ENCODE assay signal across 28 cellular contexts in the genomic region with DNA sequence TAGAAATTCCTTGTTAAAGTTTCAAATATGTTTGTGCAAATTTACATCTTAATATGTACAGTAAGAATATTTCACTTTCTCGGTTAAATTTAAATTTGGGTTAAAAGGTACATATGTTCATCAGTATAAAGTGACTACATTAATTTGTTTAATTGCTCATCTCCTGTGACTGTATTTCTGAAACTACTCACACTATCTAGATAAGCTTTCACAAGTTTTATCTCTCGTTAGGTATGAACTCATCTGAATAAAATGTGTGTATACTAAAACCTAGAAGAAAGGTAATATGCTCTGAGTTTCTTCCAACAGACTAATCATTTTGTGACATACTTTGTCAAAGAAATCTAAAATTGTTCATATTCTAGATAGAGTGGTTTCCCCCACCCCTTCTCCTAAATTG.
"Had no signal": no experiment of that assay in that cellular context is flagged by ENCODE, and none has a peak within 500 bp of the region (broad histone marks: within the 10 kb centered on the region; RNA-seq: fewer than 3 reads in every experiment).

No MANE protein-coding gene starts in this region.

- H3K4me2 ChIP-seq: neural progenitor cell, smooth muscle cell had no signal

- H3K36me3 ChIP-seq: left lung, lower lobe of right lung, neural progenitor cell, neutrophil, ovary, right atrium auricular region, right lobe of liver, tibial nerve had no signal

- H3K4me1 ChIP-seq: left lung, neural progenitor cell, right lobe of liver, vagina had no signal

- H3K27me3 ChIP-seq: left lung, neural progenitor cell, neutrophil, ovary, right atrium auricular region, right lobe of liver, tibial nerve, vagina had no signal

- H3K9me3 ChIP-seq: left lung, lower lobe of right lung, neutrophil, ovary, right atrium auricular region, right lobe of liver, tibial nerve, vagina had no signal

- H3K9ac ChIP-seq: neural progenitor cell had no signal

- H3K4me3 ChIP-seq: left lung, lower lobe of right lung, neural progenitor cell, ovary, right atrium auricular region, right lobe of liver, smooth muscle cell, tibial nerve, vagina had no signal

- H3K27ac ChIP-seq: left lung, lower lobe of right lung, neural progenitor cell, neutrophil, ovary, right atrium auricular region, right lobe of liver, tibial nerve, vagina had no signal

- ATAC-seq: left colon; left lung; lower lobe of right lung; natural killer cell; right lobe of liver; stimulated activated memory B cell treated with anti-CD40 and anti-IgM and Interleukin-4, amounts not matched to agents 10 μg/mL and 1 μg/mL and 100 μg/mL, for 72 hours; stimulated activated naive CD8-positive, alpha-beta T cell treated with anti-CD3 and anti-CD28 coated beads, Interleukin-15, amount 100 ng/mL, for 72 hours had no signal

- H2AFZ ChIP-seq: neural progenitor cell had no signal

- DNase-seq: hypothalamus; immature natural killer cell; kidney; left colon; left lung; lower lobe of right lung; mammary epithelial cell; mesenchymal stem cell; naive B cell; natural killer cell; nephron progenitor cell; occipital lobe; ovary; right lobe of liver; stimulated activated CD4-positive, alpha-beta T cell treated with anti-CD3 and anti-CD28 coated beads, Interleukin-1b, Interleukin-23, amount 100 ng/mL, for 48 hours; stimulated activated CD4-positive, alpha-beta T cell treated with anti-CD3 and anti-CD28 coated beads, Interleukin-2, amount 100 ng/mL, for 48 hours; stimulated activated CD4-positive, alpha-beta T cell treated with anti-CD3 and anti-CD28 coated beads, Interleukin-4, amount 100 ng/mL, for 4 hours; stimulated activated CD8-positive, alpha-beta memory T cell treated with anti-CD3 and anti-CD28 coated beads, Interleukin-4, amount 100 ng/mL, for 48 hours; stimulated activated naive CD4-positive, alpha-beta T cell treated with Interleukin-2 at 50 U/mL for 16 hours; stimulated activated naive CD8-positive, alpha-beta T cell treated with anti-CD3 and anti-CD28 coated beads, Interleukin-15, amount 100 ng/mL, for 72 hours; substantia nigra had no signal
